8 cellular contexts compared by ENCODE assay signal in the genomic region with DNA sequence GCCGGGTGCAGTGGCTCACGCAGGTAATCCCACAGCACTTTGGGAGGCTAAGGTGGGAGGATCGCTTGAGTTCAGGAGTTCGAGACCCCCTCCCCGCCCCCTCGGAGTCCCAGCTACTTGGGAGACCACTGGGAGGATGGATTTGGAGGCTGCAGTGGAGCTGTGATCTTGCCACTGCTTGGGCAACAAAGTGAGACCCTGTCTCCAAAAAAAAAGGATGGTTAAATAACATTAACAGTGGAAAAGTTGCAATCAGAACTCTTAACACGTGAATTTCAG. TPM values are rescaled to one million over a fixed set of nuclear protein-coding genes. Genes with fewer than 3 reads are reported as not detected.
DNase-seq lines count a peak whose midpoint lies in the region; ATAC-seq and TF ChIP-seq lines count a peak whose summit lies in the region.

No MANE protein-coding gene starts in this region.

- H3K79me2 ChIP-seq in parathyroid adenoma, result peaks cover 5% of the 10 kb centered on the region

- H3K27ac ChIP-seq in Panc1 (ENCODE audit: low read length), result peak overlapping the region; percentile 100
- H3K27ac ChIP-seq in parathyroid adenoma, result peak overlapping the region; percentile 96

- intact Hi-C loops in Panc1 (cut with micrococcal nuclease; ENCODE audit: unreplicated experiment), result no loop called here

- POLR2A ChIA-PET in Panc1 (lab: Charles Lee) (interaction anchor here (0.5 to 0.7 kb wide), 2 partner anchors 215 to 666 kb away, joined by 3 to 6 read pairs; no protein-coding TSS in a partner anchor), HEK293T (lab: Yijun Ruan, JAX) (interaction anchor here (1.3 to 2.2 kb wide), 2 partner anchors 8 to 17 kb away, joined by 5 read pairs; no protein-coding TSS in a partner anchor)

- CTCF ChIA-PET in Panc1 (lab: Charles Lee) (no interaction called here), HEK293T (lab: Yijun Ruan, JAX) (no interaction called here)

- H3K9me3 ChIP-seq in Panc1 (ENCODE audit: control insufficient read depth, insufficient read depth, low read depth, low read length) (no peaks in the 10 kb centered on the region), parathyroid adenoma (ENCODE audit: control insufficient read depth, low read length) (no peaks in the 10 kb centered on the region)

- H2AFZ ChIP-seq in parathyroid adenoma, result peak overlapping the region; percentile 77

- no peak for TF ChIP-seq CTCF in Panc1 (IDR thresholded peaks at IDR 0.05)
- TF ChIP-seq CTCF in epithelial cell of esophagus (IDR thresholded peaks at IDR 0.05; ENCODE audit: insufficient read depth, low read depth, low read length, missing control alignments), result no peak
- no peak for TF ChIP-seq CTCF in parathyroid adenoma (IDR thresholded peaks at IDR 0.05)

- no peaks in the 10 kb centered on the region for H3K27me3 ChIP-seq in Panc1 (ENCODE audit: control insufficient read depth, insufficient read depth, low read length)
- H3K27me3 ChIP-seq in parathyroid adenoma (ENCODE audit: control insufficient read depth, insufficient read depth, low read length), result no peaks in the 10 kb centered on the region

- DNase-seq in COLO668 (lab: John Stamatoyannopoulos, UW; ENCODE audit: unreplicated experiment), result peak; percentile 13
- DNase-seq in Panc1 (ENCODE audit: low read depth, low spot score), result no peak
- DNase-seq in epithelial cell of esophagus (ENCODE audit: low read depth), result no peak
- DNase-seq in HEK293T (ENCODE audit: extremely low spot score), result no peak
- DNase-seq in HuH-7.5 (ENCODE audit: low spot score), result no peak

- BruUV-seq in Panc1 (replicated peaks; lab: Mats Ljungman, UMichigan), result no TSS peak

- H3K4me3 ChIP-seq in Panc1 (ENCODE audit: low read depth in 2 of 2, low read length in 2 of 2), result peak overlapping the region; percentile 66 to 93
- peak overlapping the region; percentile 89 for H3K4me3 ChIP-seq in epithelial cell of esophagus (ENCODE audit: low read length)
- H3K4me3 ChIP-seq in parathyroid adenoma (ENCODE audit: low read depth, low read length), result peak overlapping the region; percentile 93

- no peak for ATAC-seq in Panc1
- no peak for ATAC-seq in GM19463 (IDR thresholded peaks at IDR 0.05; ENCODE audit: unreplicated experiment)
- no peak for ATAC-seq in HG02623 (IDR thresholded peaks at IDR 0.05; ENCODE audit: unreplicated experiment)

- H3K36me3 ChIP-seq in Panc1 (ENCODE audit: control insufficient read depth, insufficient read depth, low read length) (peaks cover 2% of the 10 kb centered on the region; the same call in 1 of the 2 replicates), parathyroid adenoma (ENCODE audit: control insufficient read depth, insufficient read depth, low read length) (no peaks in the 10 kb centered on the region)

- in situ Hi-C loops in Panc1 (cut with HindIII; ENCODE audit: low pct_unique_long_range_greater_than_20kb, low sequenced_read_pairs), result no loop called here

- H3K9ac ChIP-seq in parathyroid adenoma, result peak overlapping the region; percentile 29

- peak overlapping the region; percentile 100 for H3K4me2 ChIP-seq in parathyroid adenoma (ENCODE audit: low read length)

- H3K4me1 ChIP-seq in Panc1 (ENCODE audit: control insufficient read depth, insufficient read depth, low read length) (peaks cover 23% of the 10 kb centered on the region), parathyroid adenoma (peaks cover 15% of the 10 kb centered on the region)

TF ChIP-seq in HEK293T, 16 proteins besides CTCF, POLR2A, EP300 and RAD21:
- TF ChIP-seq SP1 (IDR thresholded peaks at IDR 0.05) (no peak), ARNT (IDR thresholded peaks at IDR 0.05) (no peak), LEF1 (IDR thresholded peaks at IDR 0.05; ENCODE audit: borderline replicate concordance) (no peak), CTBP1 (IDR thresholded peaks at IDR 0.05; ENCODE audit: borderline replicate concordance) (no peak), L3MBTL2 (conservative IDR thresholded peaks at IDR 0.05) (no peak), HDGF (IDR thresholded peaks at IDR 0.05; ENCODE audit: borderline replicate concordance) (no peak), SUZ12 (IDR thresholded peaks at IDR 0.05) (no peak), FOXM1 (IDR thresholded peaks at IDR 0.05; ENCODE audit: borderline replicate concordance) (no peak), ZNF384 (IDR thresholded peaks at IDR 0.05) (no peak), BHLHE40 (IDR thresholded peaks at IDR 0.05; ENCODE audit: borderline replicate concordance) (no peak)
- TF ChIP-seq, protein P1, sequence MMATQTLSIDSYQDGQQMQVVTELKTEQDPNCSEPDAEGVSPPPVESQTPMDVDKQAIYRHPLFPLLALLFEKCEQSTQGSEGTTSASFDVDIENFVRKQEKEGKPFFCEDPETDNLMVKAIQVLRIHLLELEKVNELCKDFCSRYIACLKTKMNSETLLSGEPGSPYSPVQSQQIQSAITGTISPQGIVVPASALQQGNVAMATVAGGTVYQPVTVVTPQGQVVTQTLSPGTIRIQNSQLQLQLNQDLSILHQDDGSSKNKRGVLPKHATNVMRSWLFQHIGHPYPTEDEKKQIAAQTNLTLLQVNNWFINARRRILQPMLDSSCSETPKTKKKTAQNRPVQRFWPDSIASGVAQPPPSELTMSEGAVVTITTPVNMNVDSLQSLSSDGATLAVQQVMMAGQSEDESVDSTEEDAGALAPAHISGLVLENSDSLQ (IDR thresholded peaks at IDR 0.05), result no peak

RNA-seq across cellular contexts. Expression of a gene that starts 1.4 kb away (rescaled TPM):
- total RNA-seq in Panc1 (2021; ENCODE audit: unreplicated experiment), result 49.6 TPM
- 23.1 TPM for polyA plus RNA-seq in Panc1 (2012; ENCODE audit: insufficient read length)

RNA-seq across cellular contexts. Expression of a gene that starts 1.6 kb away (rescaled TPM):
- 21.1 TPM for total RNA-seq in Panc1 (2021; ENCODE audit: unreplicated experiment)
- 12.5 TPM for polyA plus RNA-seq in Panc1 (2012; ENCODE audit: insufficient read length)
